In the genomic region with DNA sequence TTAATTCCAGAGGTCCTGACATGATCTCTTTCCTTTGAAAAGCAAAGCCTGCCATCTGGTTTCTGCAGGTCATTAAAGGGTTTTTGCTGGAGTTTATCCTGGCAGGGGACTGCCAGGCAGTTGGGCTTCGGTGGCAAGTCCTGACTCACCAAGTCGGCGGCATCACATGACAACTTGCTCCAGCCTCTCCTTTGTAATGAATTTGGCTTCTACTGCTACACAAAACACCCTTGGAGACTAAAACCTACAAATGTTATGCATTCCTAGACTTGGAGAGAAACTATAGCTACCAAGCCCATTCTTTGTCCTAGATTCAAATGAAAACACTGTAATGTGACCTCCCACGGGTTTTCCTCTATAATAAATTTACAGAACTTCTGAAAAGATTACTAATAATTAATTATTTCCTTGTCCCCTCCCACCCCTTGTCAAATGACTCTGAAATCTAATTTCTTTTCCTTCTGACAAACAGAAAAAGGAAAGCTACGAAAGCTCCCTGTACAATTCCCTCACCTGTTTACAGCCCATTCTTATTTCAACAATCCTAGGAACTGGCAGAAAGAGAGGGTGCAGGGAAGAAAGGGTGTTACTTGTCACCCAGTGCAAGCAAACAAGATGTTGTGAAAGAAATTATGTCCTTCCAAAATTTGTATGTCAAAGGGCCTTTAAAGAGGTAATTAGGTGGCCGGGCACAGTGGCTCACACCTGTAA, we compare ENCODE assay signal across 10 cellular contexts.
DNase-seq lines count a peak whose midpoint lies in the region; ATAC-seq, FAIRE-seq and TF ChIP-seq lines count a peak whose summit lies in the region.
"Had no signal": no experiment of that assay in that cellular context is flagged by ENCODE, and none has a peak within 500 bp of the region (broad histone marks: within the 10 kb centered on the region; RNA-seq: fewer than 3 reads in every experiment).

No MANE protein-coding gene starts in this region.

- peaks cover 24% of the 10 kb centered on the region for H3K4me1 Mint-ChIP-seq in brain

- H3K9me3 Mint-ChIP-seq in brain = no peaks in the 10 kb centered on the region

- ATAC-seq in A549 = peak in 1 of 2 experiments; percentile 43; a peak in 2 of 6 replicates
- peak; percentile 44; the same call in 1 of the 2 replicates for ATAC-seq in IMR-90 (ENCODE audit: low read depth)
- ATAC-seq in HG03378 (IDR thresholded peaks at IDR 0.05; ENCODE audit: unreplicated experiment) = no peak

- WGBS in A549 (ENCODE audit: missing lambda C conversion rate) = 48% methylated on average over 6 of the region's 6 CpGs
- 0% methylated on average over 1 of the region's 6 CpGs; no CpG with 5 or more reads in 1 of the 2 experiments for WGBS in IMR-90 (ENCODE audit: extremely low coverage in 2 of 2, insufficient read length in 1 of 2), 2 experiments

- H3K36me3 ChIP-seq in IMR-90 (ENCODE audit: control insufficient read depth, insufficient read depth, low read length) = no peaks in the 10 kb centered on the region
- H3K36me3 ChIP-seq: BLaER1 treated with 17β-estradiol and CSF1 and Interleukin-3, amounts not matched to agents 10 nM and 100 nM had no signal

- peaks cover 19% of the 10 kb centered on the region for H3K27me3 ChIP-seq in IMR-90 (ENCODE audit: control insufficient read depth, insufficient read depth, low read length)
- H3K27me3 ChIP-seq: BLaER1 treated with 17β-estradiol and CSF1 and Interleukin-3, amounts not matched to agents 10 nM and 100 nM had no signal

- BruUV-seq in IMR-90 (replicated peaks; lab: Mats Ljungman, UMichigan) = no TSS peak

- no peak overlapping the region for H3K56ac ChIP-seq in IMR-90 (ENCODE audit: extremely low read depth, insufficient read depth, low read length)

- H3K9me1 ChIP-seq in IMR-90 (ENCODE audit: insufficient read depth, low read length) = no peaks in the 10 kb centered on the region

- H3K14ac ChIP-seq in IMR-90 (replicated peaks; ENCODE audit: low read depth, low read length) = no peak overlapping the region

- peak overlapping the region in 2 of 5 experiments; percentile 35 to 49 for H3K4me3 Mint-ChIP-seq in brain

- H4K91ac ChIP-seq in IMR-90 (ENCODE audit: insufficient read depth, low read depth, low read length) = no peak overlapping the region

- H3K27ac ChIP-seq in A549 = peak overlapping the region; percentile 58 to 66
- no peak overlapping the region for H3K27ac ChIP-seq in IMR-90 (ENCODE audit: insufficient read depth, low read length)
- H3K27ac ChIP-seq: BLaER1 treated with 17β-estradiol and CSF1 and Interleukin-3, amounts not matched to agents 10 nM and 100 nM; coronary artery had no signal

- dilution Hi-C loops in IMR-90 (cut with HindIII; ENCODE audit: low sequenced_read_pairs, unreplicated experiment) = no loop called here

- TF ChIP-seq EP300 in A549 (IDR thresholded peaks at IDR 0.05) = no peak

- no peak overlapping the region for H3K18ac ChIP-seq in IMR-90 (ENCODE audit: low read depth, low read length)

- H3K27me3 Mint-ChIP-seq in brain = peaks cover 3% of the 10 kb centered on the region

- no peaks in the 10 kb centered on the region for H3K79me1 ChIP-seq in IMR-90 (ENCODE audit: low read depth in 1 of 2, low read length in 2 of 2)

- intact Hi-C loops in IMR-90 (cut with micrococcal nuclease) = no loop called here

- TF ChIP-seq POLR2A in A549 (IDR thresholded peaks at IDR 0.05; ENCODE audit: low read length) (no peak), IMR-90 (IDR thresholded peaks at IDR 0.05; ENCODE audit: low read depth, low read length) (no peak)

- H3K4me1 ChIP-seq in A549 (peaks cover 33% of the 10 kb centered on the region), IMR-90 (ENCODE audit: control insufficient read depth, insufficient read depth, low read length) (no peaks in the 10 kb centered on the region)

- H4K8ac ChIP-seq in IMR-90 (ENCODE audit: low read depth in 2 of 2, low read length in 2 of 2) = no peak overlapping the region

- H3K4me3 ChIP-seq in A549 (no peak overlapping the region), IMR-90 (ENCODE audit: insufficient read depth, low read depth, low read length) (no peak overlapping the region)
- H3K4me3 ChIP-seq: BLaER1 treated with 17β-estradiol and CSF1 and Interleukin-3, amounts not matched to agents 10 nM and 100 nM; coronary artery had no signal

- TF ChIP-seq RAD21 in A549 (conservative IDR thresholded peaks at IDR 0.05 in 1 of 2, IDR thresholded peaks at IDR 0.05 in 1 of 2) = no peak
- no peak for TF ChIP-seq RAD21 in IMR-90 (IDR thresholded peaks at IDR 0.05; ENCODE audit: low read length)

- no peak overlapping the region for H3K9ac ChIP-seq in IMR-90 (ENCODE audit: low read depth, low read length)
- H3K9ac ChIP-seq: BLaER1 treated with 17β-estradiol and CSF1 and Interleukin-3, amounts not matched to agents 10 nM and 100 nM had no signal

- POLR2A ChIA-PET in A549 (lab: Yijun Ruan, JAX) (no interaction called here), IMR-90 (lab: Charles Lee; ENCODE audit: unreplicated experiment) (no interaction called here)

- no peak overlapping the region for H3K4ac ChIP-seq in IMR-90 (ENCODE audit: low read depth, low read length)

- no peak overlapping the region for H2AK5ac ChIP-seq in IMR-90 (ENCODE audit: low read depth, low read length)

- DNase-seq in A549 (ENCODE audit: low read depth in 1 of 2, low spot score in 1 of 2) = peak; percentile 28 to 31
- peak; percentile 15 for DNase-seq in IMR-90
- peak; percentile 76 for DNase-seq in kidney glomerular epithelial cell (lab: John Stamatoyannopoulos, UW)
- no peak for DNase-seq in COR-L47 (lab: John Stamatoyannopoulos, UW)
- DNase-seq in NCI-H2227 (lab: John Stamatoyannopoulos, UW; ENCODE audit: unreplicated experiment) = no peak
- no peak for DNase-seq in NCI-H1048 (lab: John Stamatoyannopoulos, UW)

- H2BK5ac ChIP-seq in IMR-90 (ENCODE audit: low read depth, low read length, poor library complexity, severe bottlenecking) = no peak overlapping the region

- H3K4me2 ChIP-seq in A549 (peak overlapping the region; percentile 61), IMR-90 (ENCODE audit: low read depth, low read length) (no peak overlapping the region)

- FAIRE-seq in A549 (lab: Jason Lieb, UNC) = no peak

- H4K20me1 ChIP-seq in IMR-90 (ENCODE audit: insufficient read depth, low read length) = no peaks in the 10 kb centered on the region
- H4K20me1 ChIP-seq: BLaER1 treated with 17β-estradiol and CSF1 and Interleukin-3, amounts not matched to agents 10 nM and 100 nM had no signal

- H2BK20ac ChIP-seq in IMR-90 (ENCODE audit: low read depth, low read length) = no peak overlapping the region

- no peak overlapping the region for H2AK9ac ChIP-seq in IMR-90 (replicated peaks; ENCODE audit: low read depth, low read length, poor library complexity)

- H3K9me3 ChIP-seq in A549 (no peaks in the 10 kb centered on the region), IMR-90 (ENCODE audit: control insufficient read depth, insufficient read depth, low read length) (no peaks in the 10 kb centered on the region)

- H4K5ac ChIP-seq in IMR-90 (ENCODE audit: low read depth, low read length) = no peak overlapping the region

- in situ Hi-C loops in IMR-90 (cut with MboI; ENCODE audit: low sequenced_read_pairs) = no loop called here

- H3K23ac ChIP-seq in IMR-90 (ENCODE audit: low read depth, low read length) = no peak overlapping the region

- no peaks in the 10 kb centered on the region for H3K36me3 Mint-ChIP-seq in brain

- no peak for TF ChIP-seq CTCF in A549 (IDR thresholded peaks at IDR 0.05)
- no peak for TF ChIP-seq CTCF in IMR-90 (conservative IDR thresholded peaks at IDR 0.05; ENCODE audit: low read depth, low read length)
- TF ChIP-seq CTCF in brain (conservative IDR thresholded peaks at IDR 0.05) = no peak

- no peak overlapping the region for H2BK15ac ChIP-seq in IMR-90 (ENCODE audit: low read depth, low read length)

- CTCF ChIA-PET in A549 (lab: Yijun Ruan, JAX) (no interaction called here), IMR-90 (lab: Yijun Ruan, JAX) (interaction anchor here (0.5 kb wide), 1 partner anchor 22 kb away, joined by 3 read pairs; no protein-coding TSS in a partner anchor)

- H2BK120ac ChIP-seq in IMR-90 (ENCODE audit: low read depth, low read length) = no peak overlapping the region

- H3K27ac Mint-ChIP-seq in brain = peak overlapping the region; percentile 31 to 91 (median 81)

- H2AFZ ChIP-seq in IMR-90 (replicated peaks; ENCODE audit: low read length, poor library complexity) = no peak overlapping the region

TF ChIP-seq in A549, 52 proteins besides CTCF, POLR2A, EP300 and RAD21:
- no peak for TF ChIP-seq MAZ (IDR thresholded peaks at IDR 0.05; ENCODE audit: borderline replicate concordance, low read depth, low read length)
- TF ChIP-seq, protein P1, sequence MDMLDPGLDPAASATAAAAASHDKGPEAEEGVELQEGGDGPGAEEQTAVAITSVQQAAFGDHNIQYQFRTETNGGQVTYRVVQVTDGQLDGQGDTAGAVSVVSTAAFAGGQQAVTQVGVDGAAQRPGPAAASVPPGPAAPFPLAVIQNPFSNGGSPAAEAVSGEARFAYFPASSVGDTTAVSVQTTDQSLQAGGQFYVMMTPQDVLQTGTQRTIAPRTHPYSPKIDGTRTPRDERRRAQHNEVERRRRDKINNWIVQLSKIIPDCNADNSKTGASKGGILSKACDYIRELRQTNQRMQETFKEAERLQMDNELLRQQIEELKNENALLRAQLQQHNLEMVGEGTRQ (IDR thresholded peaks at IDR 0.05) = peak; percentile 33; the same call in 1 of the 2 replicates

TF ChIP-seq in IMR-90, 13 proteins besides CTCF, POLR2A, EP300 and RAD21:
- TF ChIP-seq, protein P1 (IDR thresholded peaks at IDR 0.05; ENCODE audit: low read depth, low read length) = peak; percentile 26; the same call in 1 of the 2 replicates
- no peak for TF ChIP-seq CHD1 (IDR thresholded peaks at IDR 0.05; ENCODE audit: low read depth, low read length)
TF ChIP-seq in IMR-90: peak in this region for 1.

Comparison
In these comparisons a context has a peak if more than half of its experiments do, and no peak if none do; other contexts are left out.
1. DNase-seq: peak in A549 (2 of 2), IMR-90 (single experiment) and kidney glomerular epithelial cell (single experiment); none in COR-L47 (single experiment), NCI-H2227 (single experiment) and NCI-H1048 (single experiment).